In the genomic region with DNA sequence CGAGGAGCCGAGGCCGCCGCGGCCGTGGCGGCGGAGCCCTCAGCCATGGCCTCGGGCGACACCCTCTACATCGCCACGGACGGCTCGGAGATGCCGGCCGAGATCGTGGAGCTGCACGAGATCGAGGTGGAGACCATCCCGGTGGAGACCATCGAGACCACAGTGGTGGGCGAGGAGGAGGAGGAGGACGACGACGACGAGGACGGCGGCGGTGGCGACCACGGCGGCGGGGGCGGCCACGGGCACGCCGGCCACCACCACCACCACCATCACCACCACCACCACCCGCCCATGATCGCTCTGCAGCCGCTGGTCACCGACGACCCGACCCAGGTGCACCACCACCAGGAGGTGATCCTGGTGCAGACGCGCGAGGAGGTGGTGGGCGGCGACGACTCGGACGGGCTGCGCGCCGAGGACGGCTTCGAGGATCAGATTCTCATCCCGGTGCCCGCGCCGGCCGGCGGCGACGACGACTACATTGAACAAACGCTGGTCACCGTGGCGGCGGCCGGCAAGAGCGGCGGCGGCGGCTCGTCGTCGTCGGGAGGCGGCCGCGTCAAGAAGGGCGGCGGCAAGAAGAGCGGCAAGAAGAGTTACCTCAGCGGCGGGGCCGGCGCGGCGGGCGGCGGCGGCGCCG, we compare ENCODE assay signal across 8 cellular contexts. TPM values are rescaled to one million over a fixed set of nuclear protein-coding genes. Genes with fewer than 3 reads are reported as not detected.
DNase-seq lines count a peak whose midpoint lies in the region; ATAC-seq lines count a peak whose summit lies in the region.

No MANE protein-coding gene starts in this region.

- DNase-seq in Daoy (ENCODE audit: low read depth) (peak; percentile 44), MG63 (peak; percentile 12), adipocyte (ENCODE audit: low read depth) (peak; percentile 22), NCI-H2081 treated with DMSO at 0.1 percent for 48 hours (lab: John Stamatoyannopoulos, UW) (no peak)
- peak in 2 of 3 donors; percentile 9 to 19 for DNase-seq in stimulated activated CD4-positive, alpha-beta T cell treated with anti-CD3 and anti-CD28 coated beads, Interleukin-12 subunit alpha, Interleukin-12 subunit beta, amount 100 ng/mL, for 48 hours (ENCODE audit: low read depth in 2 of 3, low spot score in 1 of 3)

- H3K9ac ChIP-seq in adipocyte (ENCODE audit: low read length) (peak overlapping the region; percentile 96), iPS-18a (ENCODE audit: low read length) (peak overlapping the region; percentile 77)

- no peak overlapping the region for H3K27ac ChIP-seq in iPS-18a (ENCODE audit: low read length)

- peaks cover 15% of the 10 kb centered on the region for H3K36me3 ChIP-seq in MG63
- no peaks in the 10 kb centered on the region for H3K36me3 ChIP-seq in adipocyte (ENCODE audit: control insufficient read depth, insufficient read depth, low read length, severe bottlenecking)
- H3K36me3 ChIP-seq in iPS-18a (ENCODE audit: control insufficient read depth, low read depth, low read length): peaks cover 5% of the 10 kb centered on the region

- ATAC-seq in HG03175 (IDR thresholded peaks at IDR 0.05; ENCODE audit: unreplicated experiment): no peak
- ATAC-seq in HG02759 (IDR thresholded peaks at IDR 0.05; ENCODE audit: unreplicated experiment): no peak

- no peaks in the 10 kb centered on the region for H3K9me3 ChIP-seq in MG63
- H3K9me3 ChIP-seq in adipocyte (ENCODE audit: control insufficient read depth, low read length): no peaks in the 10 kb centered on the region
- no peaks in the 10 kb centered on the region for H3K9me3 ChIP-seq in iPS-18a (ENCODE audit: control insufficient read depth, low read depth, low read length)

- peak overlapping the region; percentile 68 for H3K4me3 ChIP-seq in MG63
- H3K4me3 ChIP-seq in adipocyte (ENCODE audit: low read length): peak overlapping the region; percentile 96
- peak overlapping the region; percentile 75 for H3K4me3 ChIP-seq in iPS-18a (ENCODE audit: low read length)

- H3K4me1 ChIP-seq in adipocyte (ENCODE audit: control insufficient read depth, insufficient read depth, low read length): peaks cover 34% of the 10 kb centered on the region
- H3K4me1 ChIP-seq in iPS-18a (ENCODE audit: control insufficient read depth, low read depth, low read length): peaks cover 5% of the 10 kb centered on the region

- H3K27me3 ChIP-seq in MG63 (no peaks in the 10 kb centered on the region), adipocyte (replicated peaks; ENCODE audit: control insufficient read depth, insufficient read depth, low read length) (no peaks in the 10 kb centered on the region), iPS-18a (ENCODE audit: control insufficient read depth, insufficient read depth, low read length) (no peaks in the 10 kb centered on the region)

RNA-seq across cellular contexts. Expression of gene YY1, which starts 0.4 kb away (rescaled TPM):
- 44.1 and 47.3 TPM in 2 replicates for total RNA-seq in Daoy (2014; rRNA removed; shearing (Covaris generic))
- total RNA-seq in MG63 (2014; rRNA removed; shearing (Covaris generic); ENCODE audit: low replicate concordance): 34.1 and 45.4 TPM in 2 replicates
